Comparison of ENCODE assay signal across 11 cellular contexts in the genomic region with DNA sequence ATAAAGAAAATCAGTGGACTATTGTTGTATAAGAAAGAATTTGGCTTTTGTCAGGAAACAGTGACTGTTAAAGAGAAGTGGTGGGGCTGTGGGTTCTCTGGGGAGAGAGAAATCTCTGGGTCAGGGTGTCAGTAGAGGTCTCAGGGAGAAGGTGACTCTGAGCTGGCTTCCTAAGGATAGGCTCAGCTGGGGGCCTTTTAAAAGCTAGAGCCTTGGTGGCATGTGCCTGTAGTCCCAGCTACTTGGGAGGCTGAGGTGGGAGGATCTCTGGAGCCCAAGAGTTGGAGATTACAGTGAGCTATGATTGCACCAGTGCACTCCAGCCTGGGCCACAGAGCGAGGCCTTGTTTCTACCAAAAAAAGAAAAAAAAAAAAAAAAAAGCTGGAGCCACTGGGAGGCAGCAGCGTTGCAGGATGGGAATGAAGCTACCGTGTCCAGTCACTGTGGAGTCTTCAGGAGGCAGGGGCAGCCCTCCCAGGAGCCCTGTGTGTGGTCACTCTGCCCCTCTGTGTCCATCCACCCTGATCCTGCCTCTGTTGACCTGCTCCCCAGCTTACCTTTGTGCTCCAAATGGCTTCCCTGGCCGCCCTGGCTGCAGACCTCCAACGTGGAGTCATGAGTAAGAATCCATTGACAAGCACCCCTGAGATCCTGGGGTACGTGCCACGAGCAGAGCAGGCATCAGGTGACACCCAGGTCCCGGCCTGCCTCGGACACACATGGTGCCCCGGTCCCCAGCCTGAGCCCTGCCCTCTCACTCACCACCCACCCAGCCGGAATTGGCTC. TPM values are rescaled to one million over a fixed set of nuclear protein-coding genes. Genes with fewer than 3 reads are reported as not detected.
DNase-seq lines count a peak whose midpoint lies in the region; ATAC-seq and TF ChIP-seq lines count a peak whose summit lies in the region.
"Had no signal": no experiment of that assay in that cellular context is flagged by ENCODE, and none has a peak within 500 bp of the region (broad histone marks: within the 10 kb centered on the region; RNA-seq: fewer than 3 reads in every experiment).

No MANE protein-coding gene starts in this region.

- TF ChIP-seq CTCF in epithelial cell of proximal tubule (conservative IDR thresholded peaks at IDR 0.05; ENCODE audit: low read depth, low read length): peak; percentile 34

- no peak overlapping the region for H3K27ac ChIP-seq in trophoblast cell (ENCODE audit: low read depth, low read length)
- H3K27ac ChIP-seq: HL-60 had no signal

- H3K79me1 ChIP-seq in trophoblast cell (ENCODE audit: low read length): peaks cover 3% of the 10 kb centered on the region

- no peak overlapping the region for H3K4ac ChIP-seq in trophoblast cell (ENCODE audit: low read depth, low read length)

- H4K12ac ChIP-seq in trophoblast cell (ENCODE audit: low read depth, low read length): no peak overlapping the region

- H2BK5ac ChIP-seq in trophoblast cell (ENCODE audit: low read depth, low read length, poor library complexity): no peak overlapping the region

- no peaks in the 10 kb centered on the region for H3K36me3 ChIP-seq in trophoblast cell (ENCODE audit: control insufficient read depth in 1 of 2, insufficient read depth in 2 of 2, low read length in 2 of 2)

- no peak overlapping the region for H3K14ac ChIP-seq in trophoblast cell (ENCODE audit: low read length)

- no peak overlapping the region for H3K23ac ChIP-seq in trophoblast cell (ENCODE audit: low read length)

- no peak overlapping the region for H2BK12ac ChIP-seq in trophoblast cell (ENCODE audit: low read length)

- no peak for ATAC-seq in HG02840 (IDR thresholded peaks at IDR 0.05; ENCODE audit: low FRiP score, unreplicated experiment)

- no peak overlapping the region for H2AK5ac ChIP-seq in trophoblast cell (ENCODE audit: low read length)

- H3K4me3 ChIP-seq in epithelial cell of proximal tubule (ENCODE audit: low read depth, low read length): no peak overlapping the region
- H3K4me3 ChIP-seq in trophoblast cell (ENCODE audit: low read depth, low read length): no peak overlapping the region

- no peaks in the 10 kb centered on the region for H3K27me3 ChIP-seq in trophoblast cell (ENCODE audit: insufficient read depth, low read length)

- peak overlapping the region; percentile 24 for H4K8ac ChIP-seq in trophoblast cell (ENCODE audit: low read depth, low read length)

- H3K4me2 ChIP-seq in trophoblast cell (ENCODE audit: low read length): no peak overlapping the region

- DNase-seq in EL (peak; percentile 35), OCI-M1 (lab: John Stamatoyannopoulos, UW) (peak; percentile 72), epithelial cell of proximal tubule (ENCODE audit: low read depth) (no peak), trophoblast cell (no peak), NCI-H1092 treated with DMSO at 0.1 percent for 48 hours (lab: John Stamatoyannopoulos, UW) (no peak), activated gamma-delta T cell treated with Interleukin-2 at 50 U/mL for 16 hours (no peak)
- DNase-seq in activated CD8-positive, alpha-beta memory T cell treated with anti-CD3 and anti-CD28 coated beads, Interleukin-2, amount 50 U/mL, for 4 hours: no peak
- DNase-seq: effector CD4-positive, alpha-beta T cell; T-helper 2 cell had no signal

- no peak overlapping the region for H3K18ac ChIP-seq in trophoblast cell (ENCODE audit: low read length)

- H3K9ac ChIP-seq in trophoblast cell (ENCODE audit: low read length): no peak overlapping the region

- no peak overlapping the region for H4K91ac ChIP-seq in trophoblast cell (ENCODE audit: low read depth, low read length)

- H3K79me2 ChIP-seq in trophoblast cell (ENCODE audit: control insufficient read depth, insufficient read depth, low read length, poor library complexity): no peaks in the 10 kb centered on the region

- H2AFZ ChIP-seq in trophoblast cell (ENCODE audit: insufficient read depth, low read length, poor library complexity): no peak overlapping the region

- no peak overlapping the region for H2BK120ac ChIP-seq in trophoblast cell (ENCODE audit: insufficient read depth, low read length, poor library complexity)

- H3K9me3 ChIP-seq in trophoblast cell (ENCODE audit: insufficient read depth, low read depth, low read length): peaks cover 6% of the 10 kb centered on the region

- no CpG with 5 or more reads among the region's 11 CpGs for WGBS in trophoblast cell (ENCODE audit: extremely low coverage, insufficient coverage, insufficient read length)

- peaks cover 3 to 4% of the 10 kb centered on the region in 2 experiments for H3K4me1 ChIP-seq in trophoblast cell (ENCODE audit: control insufficient read depth in 1 of 2, insufficient read depth in 2 of 2, low read length in 2 of 2)

RNA-seq across cellular contexts. Expression of a gene that starts 5.4 kb away (rescaled TPM):
- 901 and 1,073 TPM in 2 replicates for total RNA-seq in epithelial cell of proximal tubule
- polyA plus RNA-seq in trophoblast cell (2013): 949 and 965 TPM in 2 replicates

RNA-seq across cellular contexts. Expression of a gene that starts 31.1 kb away (rescaled TPM):
- 13.1 and 14.3 TPM in 2 replicates for total RNA-seq in epithelial cell of proximal tubule
- polyA plus RNA-seq in trophoblast cell (2013): 13.0 and 13.3 TPM in 2 replicates

RNA-seq across cellular contexts. Expression of a gene that starts 50.0 kb away (rescaled TPM):
- total RNA-seq in epithelial cell of proximal tubule: 0.12 and 2.3 TPM in 2 replicates
- polyA plus RNA-seq in trophoblast cell (2013): 1.1 and 1.7 TPM in 2 replicates

Comparison
In these comparisons a context has a peak if more than half of its experiments do, and no peak if none do; other contexts are left out.
1. DNase-seq: peak in EL (single experiment) and OCI-M1 (single experiment); none in epithelial cell of proximal tubule (single experiment), trophoblast cell (0 of 2), NCI-H1092 treated with DMSO at 0.1 percent for 48 hours (single experiment), activated gamma-delta T cell treated with Interleukin-2 at 50 U/mL for 16 hours (single experiment) and activated CD8-positive, alpha-beta memory T cell treated with anti-CD3 and anti-CD28 coated beads, Interleukin-2, amount 50 U/mL, for 4 hours (single experiment).